Comparison of ENCODE assay signal across 9 cellular contexts in genomic region chr10:13271552-13272163, GRCh38. TPM values are rescaled to one million over a fixed set of nuclear protein-coding genes. Genes with fewer than 3 reads are reported as not detected.
DNase-seq lines count a peak whose midpoint lies in the region; ATAC-seq and TF ChIP-seq lines count a peak whose summit lies in the region.
"Had no signal": no experiment of that assay in that cellular context is flagged by ENCODE, and none has a peak within 500 bp of the region (broad histone marks: within the 10 kb centered on the region; RNA-seq: fewer than 3 reads in every experiment).

No MANE protein-coding gene starts in this region.

- H3K27me3 Mint-ChIP-seq in endothelial cell (ENCODE audit: unreplicated experiment) (peaks cover 1% of the 10 kb centered on the region), nephron progenitor cell (ENCODE audit: low read depth, poor library complexity) (peaks cover 11% of the 10 kb centered on the region)

- H3K9me3 Mint-ChIP-seq in endothelial cell (ENCODE audit: unreplicated experiment) (no peaks in the 10 kb centered on the region), nephron progenitor cell (no peaks in the 10 kb centered on the region)

- ATAC-seq in GM19023 (IDR thresholded peaks at IDR 0.05; ENCODE audit: unreplicated experiment) (peak; percentile 62), upper lobe of left lung (ENCODE audit: low FRiP score in 2 of 2) (peak; percentile 19 to 33)

- H3K27ac Mint-ChIP-seq in endothelial cell (ENCODE audit: unreplicated experiment) (no peak overlapping the region), nephron progenitor cell (peak overlapping the region; percentile 36)

- H3K4me1 ChIP-seq in upper lobe of left lung, result peaks cover 0 to 6% (median 0%) of the 10 kb centered on the region in 4 donors

- peak overlapping the region in 1 of 4 donors; percentile 13 for H3K27ac ChIP-seq in upper lobe of left lung

- DNase-seq in AG09319 (ENCODE audit: extremely low read depth, low read depth) (no peak), LNCaP clone FGC (ENCODE audit: low read depth) (no peak), endothelial cell (ENCODE audit: low spot score) (peak; percentile 53), nephron progenitor cell (peak; percentile 48), upper lobe of left lung (peak in 1 of 2 donors; percentile 23), NCI-H1417 (lab: John Stamatoyannopoulos, UW) (no peak)
- DNase-seq in activated CD4-positive, alpha-beta T cell treated with anti-CD3 and anti-CD28 coated beads, Interleukin-2, amount 50 U/mL, for 48 hours, result peak; percentile 60 to 65

- 57% methylated on average over 12 to 14 of the region's 14 CpGs for WGBS in upper lobe of left lung, 2 donors

- H3K4me1 Mint-ChIP-seq in endothelial cell (ENCODE audit: unreplicated experiment) (peaks cover 8% of the 10 kb centered on the region), nephron progenitor cell (peaks cover 39% of the 10 kb centered on the region)

- no peaks in the 10 kb centered on the region for H3K27me3 ChIP-seq in upper lobe of left lung

- no peak for TF ChIP-seq EP300 in upper lobe of left lung (IDR thresholded peaks at IDR 0.05)

- peak; percentile 23 for TF ChIP-seq CTCF in AG09319 (IDR thresholded peaks at IDR 0.05; ENCODE audit: low read depth, low read length)
- peak; percentile 48 for TF ChIP-seq CTCF in LNCaP clone FGC (IDR thresholded peaks at IDR 0.05; ENCODE audit: control insufficient read depth, extremely low read depth, insufficient read depth)
- TF ChIP-seq CTCF in endothelial cell (IDR thresholded peaks at IDR 0.05; ENCODE audit: unreplicated experiment), result peak; percentile 44
- TF ChIP-seq CTCF in nephron progenitor cell (IDR thresholded peaks at IDR 0.05), result peak; percentile 18
- TF ChIP-seq CTCF in upper lobe of left lung (IDR thresholded peaks at IDR 0.05), result peak in 2 of 6 experiments; percentile 17 to 18

- no peak for TF ChIP-seq POLR2A in upper lobe of left lung (IDR thresholded peaks at IDR 0.05)

- H3K36me3 Mint-ChIP-seq in endothelial cell (ENCODE audit: low read depth, unreplicated experiment) (no peaks in the 10 kb centered on the region), nephron progenitor cell (ENCODE audit: low read depth) (peaks cover 1% of the 10 kb centered on the region)

- H3K4me3 ChIP-seq in LNCaP clone FGC (ENCODE audit: low read depth, low read length) (no peak overlapping the region), upper lobe of left lung (no peak overlapping the region)

- H3K36me3 ChIP-seq in upper lobe of left lung, result no peaks in the 10 kb centered on the region

- no peaks in the 10 kb centered on the region for H3K9me3 ChIP-seq in upper lobe of left lung

- no peak overlapping the region for H3K4me3 Mint-ChIP-seq in endothelial cell (ENCODE audit: unreplicated experiment)
- H3K4me3 Mint-ChIP-seq in nephron progenitor cell, result no peak overlapping the region

RNA-seq across cellular contexts. Expression of gene PHYH, which starts 28.2 kb away (rescaled TPM):
- 10.2 TPM for total RNA-seq in endothelial cell (ENCODE audit: unreplicated experiment)
- total RNA-seq in upper lobe of left lung, result 10 to 100 TPM; 15.2 to 38.3 (median 27.8) TPM

RNA-seq across cellular contexts. Expression of gene UCMA, which starts 37.5 kb away (rescaled TPM):
- not detected for total RNA-seq in endothelial cell (ENCODE audit: unreplicated experiment)
- total RNA-seq in upper lobe of left lung, result not detected
- total RNA-seq: myocyte had no signal

Comparison
In these comparisons a context has a peak if more than half of its experiments do, and no peak if none do; other contexts are left out.
1. DNase-seq: peak in activated CD4-positive, alpha-beta T cell treated with anti-CD3 and anti-CD28 coated beads, Interleukin-2, amount 50 U/mL, for 48 hours (2 of 2), endothelial cell (single experiment) and nephron progenitor cell (single experiment); none in AG09319 (single experiment), LNCaP clone FGC (single experiment) and NCI-H1417 (0 of 3).